ENCODE assay signal across 22 cellular contexts in the genomic region with DNA sequence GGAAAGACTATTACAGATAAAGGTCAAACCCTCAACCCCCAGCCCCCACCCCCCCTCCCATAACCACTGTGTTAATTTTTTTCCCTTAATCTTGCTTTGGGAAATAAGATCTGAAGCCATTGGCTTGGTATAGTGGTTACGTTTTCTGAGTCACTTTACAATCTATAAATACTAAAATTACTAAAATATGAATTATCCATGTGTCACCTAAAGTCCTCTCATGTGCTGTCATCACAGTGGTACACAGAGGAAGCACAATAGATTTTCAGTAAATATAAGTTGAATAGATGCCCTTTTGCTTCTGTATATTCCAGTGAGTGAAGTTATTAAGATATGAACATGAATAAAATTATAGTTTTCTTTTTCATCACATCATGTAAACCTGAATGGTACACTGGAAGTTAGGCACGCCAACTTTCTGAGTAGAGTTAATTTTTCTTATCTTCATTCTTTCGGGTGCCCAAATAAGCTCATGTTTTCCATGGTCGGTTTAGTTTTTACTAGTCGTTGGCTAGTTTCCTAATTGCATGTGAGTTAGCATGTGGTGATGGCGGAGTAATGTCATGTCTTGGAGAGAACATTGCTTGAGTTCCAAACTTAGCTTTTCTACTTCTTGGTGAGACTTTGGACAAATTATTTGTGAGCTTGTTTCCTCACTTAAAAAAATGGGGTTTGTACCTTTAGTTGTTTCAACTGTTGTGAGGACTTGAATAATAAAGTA. TPM values are rescaled to one million over a fixed set of nuclear protein-coding genes. Genes with fewer than 3 reads are reported as not detected.
DNase-seq lines count a peak whose midpoint lies in the region; ATAC-seq and TF ChIP-seq lines count a peak whose summit lies in the region.
"Had no signal": no experiment of that assay in that cellular context is flagged by ENCODE, and none has a peak within 500 bp of the region (broad histone marks: within the 10 kb centered on the region; RNA-seq: fewer than 3 reads in every experiment).

No MANE protein-coding gene starts in this region.

- peaks cover 33% of the 10 kb centered on the region for H3K36me3 Mint-ChIP-seq in activated naive CD4-positive, alpha-beta T cell treated with anti-CD3 and anti-CD28 coated beads, Interleukin-2, amount 50 U/mL, for 24 hours
- H3K36me3 Mint-ChIP-seq in activated naive CD4-positive, alpha-beta T cell treated with anti-CD3 and anti-CD28 coated beads for 36 hours (ENCODE audit: low read depth), result peaks cover 61% of the 10 kb centered on the region
- peaks cover 78% of the 10 kb centered on the region for H3K36me3 Mint-ChIP-seq in endodermal cell (ENCODE audit: low read depth)
- H3K36me3 Mint-ChIP-seq in stimulated activated effector memory CD8-positive, alpha-beta T cell treated with anti-CD3 and anti-CD28 coated beads, Interleukin-12 subunit alpha, Interleukin-12 subunit beta, amount 100 ng/mL, for 72 hours, result peaks cover 99% of the 10 kb centered on the region

- H3K9ac ChIP-seq in PC-3 (ENCODE audit: low read length) (no peak overlapping the region), endodermal cell (ENCODE audit: extremely low read depth, low read length, poor library complexity, severe bottlenecking) (no peak overlapping the region), mammary epithelial cell (ENCODE audit: insufficient read depth, low read length) (no peak overlapping the region)
- H3K9ac ChIP-seq: KMS-11 had no signal

- in situ Hi-C loops in gastrocnemius medialis (cut with MboI; ENCODE audit: low sequenced_read_pairs in 4 of 4) (no loop called here), mammary epithelial cell (cut with MboI; ENCODE audit: low sequenced_read_pairs in 2 of 2) (no loop called here)

- H3K4me1 ChIP-seq in PC-3 (ENCODE audit: insufficient read depth, low read length), result no peaks in the 10 kb centered on the region
- H3K4me1 ChIP-seq in endodermal cell (ENCODE audit: control insufficient read depth, insufficient read depth, low read length), result no peaks in the 10 kb centered on the region
- H3K4me1 ChIP-seq in gastrocnemius medialis, result peaks cover 39 to 59% of the 10 kb centered on the region in 2 donors
- peaks cover 3% of the 10 kb centered on the region for H3K4me1 ChIP-seq in mammary epithelial cell (ENCODE audit: insufficient read depth, low read length)

- no peaks in the 10 kb centered on the region for H3K9me3 Mint-ChIP-seq in activated naive CD4-positive, alpha-beta T cell treated with anti-CD3 and anti-CD28 coated beads, Interleukin-2, amount 50 U/mL, for 24 hours
- H3K9me3 Mint-ChIP-seq in activated naive CD4-positive, alpha-beta T cell treated with anti-CD3 and anti-CD28 coated beads for 36 hours, result peaks cover 1% of the 10 kb centered on the region
- no peaks in the 10 kb centered on the region for H3K9me3 Mint-ChIP-seq in endodermal cell
- H3K9me3 Mint-ChIP-seq in stimulated activated effector memory CD8-positive, alpha-beta T cell treated with anti-CD3 and anti-CD28 coated beads, Interleukin-12 subunit alpha, Interleukin-12 subunit beta, amount 100 ng/mL, for 72 hours, result no peaks in the 10 kb centered on the region
- H3K9me3 Mint-ChIP-seq: nephron; stimulated activated naive B cell treated with anti-CD40 and anti-IgM and Interleukin-4, amounts not matched to agents 10 μg/mL and 1 μg/mL and 100 μg/mL, for 72 hours had no signal

- POLR2A ChIA-PET in PC-3 (lab: Charles Lee; ENCODE audit: unreplicated experiment), result no interaction called here

- DNase-seq in activated naive CD4-positive, alpha-beta T cell treated with anti-CD3 and anti-CD28 coated beads for 36 hours, result no peak
- DNase-seq in PC-3, result no peak
- DNase-seq in endodermal cell, result no peak
- DNase-seq in stimulated activated effector memory CD8-positive, alpha-beta T cell treated with anti-CD3 and anti-CD28 coated beads, Interleukin-12 subunit alpha, Interleukin-12 subunit beta, amount 100 ng/mL, for 72 hours (ENCODE audit: low spot score in 2 of 2), result no peak
- no peak for DNase-seq in gastrocnemius medialis
- DNase-seq in mammary epithelial cell, result no peak
- DNase-seq: activated CD8-positive, alpha-beta memory T cell treated with anti-CD3 and anti-CD28 coated beads for 24 hours; activated effector memory CD4-positive, alpha-beta T cell treated with Interleukin-2 at 50 U/mL for 16 hours; hypothalamus; kidney glomerular epithelial cell; mesenchymal stem cell; NCI-H187; posterior cingulate gyrus; SHP77; stimulated activated naive B cell treated with anti-CD40 and anti-IgM and Interleukin-4, amounts not matched to agents 10 μg/mL and 1 μg/mL and 100 μg/mL, for 72 hours; T-helper 1 cell; tibial artery had no signal

- H3K27me3 Mint-ChIP-seq in activated naive CD4-positive, alpha-beta T cell treated with anti-CD3 and anti-CD28 coated beads, Interleukin-2, amount 50 U/mL, for 24 hours, result no peaks in the 10 kb centered on the region
- H3K27me3 Mint-ChIP-seq in activated naive CD4-positive, alpha-beta T cell treated with anti-CD3 and anti-CD28 coated beads for 36 hours (ENCODE audit: low read depth), result no peaks in the 10 kb centered on the region
- no peaks in the 10 kb centered on the region for H3K27me3 Mint-ChIP-seq in endodermal cell (ENCODE audit: insufficient read depth)
- H3K27me3 Mint-ChIP-seq: stimulated activated naive B cell treated with anti-CD40 and anti-IgM and Interleukin-4, amounts not matched to agents 10 μg/mL and 1 μg/mL and 100 μg/mL, for 72 hours had no signal

- BruUV-seq in PC-3 (replicated peaks; lab: Mats Ljungman, UMichigan) (no TSS peak), mammary epithelial cell (replicated peaks; lab: Mats Ljungman, UMichigan) (no TSS peak)

- H3K27ac Mint-ChIP-seq in activated naive CD4-positive, alpha-beta T cell treated with anti-CD3 and anti-CD28 coated beads, Interleukin-2, amount 50 U/mL, for 24 hours, result peak overlapping the region; percentile 14
- H3K27ac Mint-ChIP-seq in activated naive CD4-positive, alpha-beta T cell treated with anti-CD3 and anti-CD28 coated beads for 36 hours, result no peak overlapping the region
- peak overlapping the region; percentile 4 for H3K27ac Mint-ChIP-seq in endodermal cell
- H3K27ac Mint-ChIP-seq in stimulated activated effector memory CD8-positive, alpha-beta T cell treated with anti-CD3 and anti-CD28 coated beads, Interleukin-12 subunit alpha, Interleukin-12 subunit beta, amount 100 ng/mL, for 72 hours, result peak overlapping the region; percentile 2

- no peaks in the 10 kb centered on the region for H3K9me2 ChIP-seq in PC-3 (replicated peaks; ENCODE audit: low read length)

- TF ChIP-seq CTCF in PC-3 (conservative IDR thresholded peaks at IDR 0.05; ENCODE audit: low read depth, low read length) (no peak), endodermal cell (conservative IDR thresholded peaks at IDR 0.05) (no peak), gastrocnemius medialis (IDR thresholded peaks at IDR 0.05 in 4 of 5, conservative IDR thresholded peaks at IDR 0.05 in 1 of 5) (no peak), mammary epithelial cell (conservative IDR thresholded peaks at IDR 0.05 in 1 of 2, IDR thresholded peaks at IDR 0.05 in 1 of 2; ENCODE audit: extremely low read depth in 1 of 2, insufficient read depth in 1 of 2, low read depth in 1 of 2, low read length in 2 of 2) (no peak)

- H4K20me1 ChIP-seq in PC-3 (ENCODE audit: low read length) (peaks cover 84% of the 10 kb centered on the region), mammary epithelial cell (ENCODE audit: insufficient read depth, low read length) (peaks cover 28% of the 10 kb centered on the region)

- no peaks in the 10 kb centered on the region for H3F3A ChIP-seq in PC-3 (ENCODE audit: low read length, unreplicated experiment)

- no peak overlapping the region for H2AFZ ChIP-seq in PC-3 (ENCODE audit: low read length)
- no peak overlapping the region for H2AFZ ChIP-seq in mammary epithelial cell (ENCODE audit: low read depth, low read length)

- CTCF ChIA-PET in activated naive CD4-positive, alpha-beta T cell treated with anti-CD3 and anti-CD28 coated beads for 36 hours (lab: Charles Lee), result interaction anchor here (0.5 to 1.2 kb wide), 6 partner anchors 9 to 568 kb away, joined by 3 to 4 read pairs (median 4); no protein-coding TSS in a partner anchor
- CTCF ChIA-PET in PC-3 (lab: Charles Lee), result no interaction called here
- CTCF ChIA-PET in mammary epithelial cell (lab: Charles Lee; ENCODE audit: low non-redundant PET), result no interaction called here

- H3K27me3 ChIP-seq in PC-3 (ENCODE audit: low read length) (no peaks in the 10 kb centered on the region), endodermal cell (ENCODE audit: control insufficient read depth, insufficient read depth, low read length, poor library complexity, severe bottlenecking) (no peaks in the 10 kb centered on the region), gastrocnemius medialis (no peaks in the 10 kb centered on the region), mammary epithelial cell (ENCODE audit: insufficient read depth, low read length) (no peaks in the 10 kb centered on the region)
- H3K27me3 ChIP-seq: tibial artery had no signal

- ATAC-seq in PC-3, result peak; percentile 31; the same call in 1 of the 2 replicates
- peak; percentile 86 for ATAC-seq in stimulated activated effector memory CD8-positive, alpha-beta T cell treated with anti-CD3 and anti-CD28 coated beads, Interleukin-12 subunit alpha, Interleukin-12 subunit beta, amount 100 ng/mL, for 72 hours
- ATAC-seq in gastrocnemius medialis, result no peak
- ATAC-seq in GM21447 (IDR thresholded peaks at IDR 0.05; ENCODE audit: unreplicated experiment), result no peak
- ATAC-seq: stimulated activated naive B cell treated with anti-CD40 and anti-IgM and Interleukin-4, amounts not matched to agents 10 μg/mL and 1 μg/mL and 100 μg/mL, for 72 hours had no signal

- H3K4me3 Mint-ChIP-seq in activated naive CD4-positive, alpha-beta T cell treated with anti-CD3 and anti-CD28 coated beads, Interleukin-2, amount 50 U/mL, for 24 hours, result peak overlapping the region; percentile 16
- H3K4me3 Mint-ChIP-seq in activated naive CD4-positive, alpha-beta T cell treated with anti-CD3 and anti-CD28 coated beads for 36 hours, result no peak overlapping the region
- no peak overlapping the region for H3K4me3 Mint-ChIP-seq in endodermal cell
- peak overlapping the region; percentile 28 for H3K4me3 Mint-ChIP-seq in stimulated activated effector memory CD8-positive, alpha-beta T cell treated with anti-CD3 and anti-CD28 coated beads, Interleukin-12 subunit alpha, Interleukin-12 subunit beta, amount 100 ng/mL, for 72 hours
- H3K4me3 Mint-ChIP-seq: nephron; stimulated activated naive B cell treated with anti-CD40 and anti-IgM and Interleukin-4, amounts not matched to agents 10 μg/mL and 1 μg/mL and 100 μg/mL, for 72 hours had no signal

- TF ChIP-seq POLR2A in gastrocnemius medialis (IDR thresholded peaks at IDR 0.05), result no peak

- H3K27ac ChIP-seq in PC-3 (ENCODE audit: low read length), result no peak overlapping the region
- no peak overlapping the region for H3K27ac ChIP-seq in endodermal cell (ENCODE audit: low read depth, low read length)
- H3K27ac ChIP-seq in gastrocnemius medialis, result no peak overlapping the region
- H3K27ac ChIP-seq in mammary epithelial cell (ENCODE audit: insufficient read depth, low read depth, low read length), result no peak overlapping the region
- H3K27ac ChIP-seq: C4-2B, KMS-11, tibial artery had no signal

- H3K79me2 ChIP-seq in PC-3 (ENCODE audit: low read length) (peaks cover 100% of the 10 kb centered on the region), mammary epithelial cell (ENCODE audit: insufficient read depth, low read length) (peaks cover 100% of the 10 kb centered on the region)

- WGBS in endodermal cell (ENCODE audit: insufficient coverage in 1 of 2, insufficient read length in 1 of 2), 2 experiments, result 83 to 89% methylated on average over 2 to 6 of the region's 6 CpGs
- 91% methylated on average over 6 of the region's 6 CpGs for WGBS in mammary epithelial cell (ENCODE audit: low coverage, missing lambda C conversion rate)

- dilution Hi-C loops in mammary epithelial cell (cut with HindIII; ENCODE audit: low sequenced_read_pairs), result no loop called here

- H3K4me3 ChIP-seq in PC-3 (ENCODE audit: low read length) (no peak overlapping the region), endodermal cell (ENCODE audit: low read length) (peak overlapping the region; percentile 34), gastrocnemius medialis (no peak overlapping the region), mammary epithelial cell (replicated peaks in 1 of 3; ENCODE audit: insufficient read depth in 1 of 3, low read depth in 2 of 3, low read length in 3 of 3) (no peak overlapping the region)
- H3K4me3 ChIP-seq: tibial artery had no signal

- intact Hi-C loops in activated naive CD4-positive, alpha-beta T cell treated with anti-CD3 and anti-CD28 coated beads for 36 hours (cut with micrococcal nuclease), result loop anchor here (2.0 kb wide), 1 partner anchor 21 kb away; no protein-coding TSS in a partner anchor
- intact Hi-C loops in PC-3 (cut with micrococcal nuclease) (no loop called here), gastrocnemius medialis (cut with DNase I; ENCODE audit: low total_unique reads) (no loop called here), mammary epithelial cell (cut with micrococcal nuclease) (no loop called here)

- H3K9me3 ChIP-seq in PC-3 (ENCODE audit: low read length), result no peaks in the 10 kb centered on the region
- H3K9me3 ChIP-seq in endodermal cell (ENCODE audit: control insufficient read depth, low read length), result no peaks in the 10 kb centered on the region
- H3K9me3 ChIP-seq in gastrocnemius medialis, result no peaks in the 10 kb centered on the region
- H3K9me3 ChIP-seq in mammary epithelial cell (replicated peaks; ENCODE audit: insufficient read depth, low read length), result no peaks in the 10 kb centered on the region
- H3K9me3 ChIP-seq: tibial artery had no signal

- H3K36me3 ChIP-seq in PC-3 (ENCODE audit: low read depth, low read length) (peaks cover 28% of the 10 kb centered on the region), endodermal cell (ENCODE audit: control insufficient read depth, insufficient read depth, low read length) (peaks cover 77% of the 10 kb centered on the region), gastrocnemius medialis (no peaks in the 10 kb centered on the region), mammary epithelial cell (ENCODE audit: insufficient read depth, low read length) (peaks cover 9% of the 10 kb centered on the region)

- H3K4me2 ChIP-seq in PC-3 (ENCODE audit: low read length) (no peak overlapping the region), mammary epithelial cell (ENCODE audit: insufficient read depth, low read depth, low read length) (no peak overlapping the region)
- H3K4me2 ChIP-seq: KMS-11 had no signal

- H3K4me1 Mint-ChIP-seq in activated naive CD4-positive, alpha-beta T cell treated with anti-CD3 and anti-CD28 coated beads, Interleukin-2, amount 50 U/mL, for 24 hours, result peaks cover 91% of the 10 kb centered on the region
- peaks cover 87% of the 10 kb centered on the region for H3K4me1 Mint-ChIP-seq in activated naive CD4-positive, alpha-beta T cell treated with anti-CD3 and anti-CD28 coated beads for 36 hours (ENCODE audit: low read depth)
- peaks cover 20% of the 10 kb centered on the region for H3K4me1 Mint-ChIP-seq in endodermal cell
- peaks cover 94% of the 10 kb centered on the region for H3K4me1 Mint-ChIP-seq in stimulated activated effector memory CD8-positive, alpha-beta T cell treated with anti-CD3 and anti-CD28 coated beads, Interleukin-12 subunit alpha, Interleukin-12 subunit beta, amount 100 ng/mL, for 72 hours

RNA-seq across cellular contexts. Expression of a gene that starts 11.5 kb away (rescaled TPM):
- total RNA-seq in activated naive CD4-positive, alpha-beta T cell treated with anti-CD3 and anti-CD28 coated beads for 36 hours, result 10 to 100 TPM; 68.1 to 71.6 TPM
- total RNA-seq in PC-3 (2014; rRNA removed), result 40.5 and 62.7 TPM in 2 replicates
- 100 to 1,000 TPM; 133 to 157 TPM for total RNA-seq in endodermal cell
- 76.2 TPM for polyA plus RNA-seq in endodermal cell (2013, experiment 1 of 2)
- 85.4 TPM for polyA plus RNA-seq in endodermal cell (2013, experiment 2 of 2)
- 10 to 100 TPM; 31.0 to 60.5 (median 47.0) TPM for total RNA-seq in gastrocnemius medialis
- 10 to 100 TPM; 57.0 to 74.4 TPM for total RNA-seq in mammary epithelial cell
- 13.5 TPM for polyA plus RNA-seq in mammary epithelial cell
- 14.8 TPM for polyA minus RNA-seq in mammary epithelial cell

RNA-seq across cellular contexts. Expression of a gene that starts 53.3 kb away (rescaled TPM):
- 1 to 10 TPM; 4.1 to 5.0 TPM for total RNA-seq in activated naive CD4-positive, alpha-beta T cell treated with anti-CD3 and anti-CD28 coated beads for 36 hours
- total RNA-seq in PC-3 (2014; rRNA removed), result 3.8 and 6.2 TPM in 2 replicates
- 10 to 100 TPM in 1 of 2 donors, 1 to 10 TPM in 1; 9.3 to 12.2 TPM for total RNA-seq in endodermal cell
- 3.8 TPM for polyA plus RNA-seq in endodermal cell (2013, experiment 1 of 2)
- polyA plus RNA-seq in endodermal cell (2013, experiment 2 of 2), result 3.8 TPM
- 1 to 10 TPM in 1 of 4 donors, under 1 TPM in 3; 0.18 to 4.8 (median 0.65) TPM for total RNA-seq in gastrocnemius medialis
- total RNA-seq in mammary epithelial cell, result 1 to 10 TPM; 4.4 to 4.5 TPM
- 0.42 TPM for polyA plus RNA-seq in mammary epithelial cell
- polyA minus RNA-seq in mammary epithelial cell, result not detected

Comparison
In these comparisons a context has a peak if more than half of its experiments do, and no peak if none do; other contexts are left out.
1. H3K4me3 Mint-ChIP-seq: peak in activated naive CD4-positive, alpha-beta T cell treated with anti-CD3 and anti-CD28 coated beads, Interleukin-2, amount 50 U/mL, for 24 hours (single experiment) and stimulated activated effector memory CD8-positive, alpha-beta T cell treated with anti-CD3 and anti-CD28 coated beads, Interleukin-12 subunit alpha, Interleukin-12 subunit beta, amount 100 ng/mL, for 72 hours (single experiment); none in activated naive CD4-positive, alpha-beta T cell treated with anti-CD3 and anti-CD28 coated beads for 36 hours (single experiment) and endodermal cell (single experiment).
2. ATAC-seq: peak in PC-3 (single experiment) and stimulated activated effector memory CD8-positive, alpha-beta T cell treated with anti-CD3 and anti-CD28 coated beads, Interleukin-12 subunit alpha, Interleukin-12 subunit beta, amount 100 ng/mL, for 72 hours (single experiment); none in gastrocnemius medialis (0 of 2) and GM21447 (single experiment).